19 cellular contexts compared by ENCODE assay signal in the genomic region with DNA sequence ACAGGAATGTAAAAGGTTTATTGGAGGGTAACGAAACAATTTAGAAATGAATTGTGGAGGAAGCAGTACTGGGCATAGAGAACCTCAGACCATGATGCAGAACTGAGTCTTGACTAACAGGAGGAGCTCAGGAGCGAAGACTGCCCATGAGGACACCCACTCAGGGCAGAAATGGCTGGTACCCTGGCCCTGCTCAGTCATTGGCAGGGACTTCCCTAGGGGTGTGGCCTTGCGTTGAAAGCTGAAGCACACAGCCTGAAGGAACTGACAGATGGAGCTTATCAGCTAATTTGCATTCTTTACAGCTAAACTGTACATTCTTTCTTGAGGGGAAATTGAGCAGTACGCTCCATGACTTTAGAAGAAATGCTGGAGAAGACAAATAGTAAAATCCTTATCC. TPM values are rescaled to one million over a fixed set of nuclear protein-coding genes. Genes with fewer than 3 reads are reported as not detected.
DNase-seq lines count a peak whose midpoint lies in the region; ATAC-seq and TF ChIP-seq lines count a peak whose summit lies in the region.
"Had no signal": no experiment of that assay in that cellular context is flagged by ENCODE, and none has a peak within 500 bp of the region (broad histone marks: within the 10 kb centered on the region; RNA-seq: fewer than 3 reads in every experiment).

No MANE protein-coding gene starts in this region.

- ATAC-seq in heart left ventricle (no peak), GM18511 (IDR thresholded peaks at IDR 0.05; ENCODE audit: unreplicated experiment) (no peak)
- ATAC-seq: activated T-helper 17 cell treated with anti-CD3 and anti-CD28 coated beads, Interleukin-2, amount 50 U/mL, for 72 hours; stimulated activated effector memory CD8-positive, alpha-beta T cell treated with anti-CD3 and anti-CD28 coated beads, Interleukin-12 subunit alpha, Interleukin-12 subunit beta, amount 100 ng/mL, for 72 hours had no signal

- TF ChIP-seq POLR2A in heart left ventricle (IDR thresholded peaks at IDR 0.05) (no peak), adrenal gland (IDR thresholded peaks at IDR 0.05) (no peak)

- H3K4me3 ChIP-seq in cardiac muscle cell: no peak overlapping the region
- no peak overlapping the region for H3K4me3 ChIP-seq in heart left ventricle
- peak overlapping the region; percentile 69 for H3K4me3 ChIP-seq in SK-N-MC
- no peak overlapping the region for H3K4me3 ChIP-seq in adrenal gland
- H3K4me3 ChIP-seq: heart right ventricle, ovary, smooth muscle cell, tibial artery had no signal

- H3K36me3 ChIP-seq in cardiac muscle cell (peaks cover 33% of the 10 kb centered on the region), heart left ventricle (no peaks in the 10 kb centered on the region), SK-N-MC (ENCODE audit: insufficient read depth, low read length) (no peaks in the 10 kb centered on the region), adrenal gland (replicated peaks in 1 of 2) (no peaks in the 10 kb centered on the region)
- H3K36me3 ChIP-seq: ovary, tibial artery had no signal

- no peaks in the 10 kb centered on the region for H3K9me3 ChIP-seq in cardiac muscle cell (ENCODE audit: low read depth)
- no peaks in the 10 kb centered on the region for H3K9me3 ChIP-seq in heart left ventricle
- no peaks in the 10 kb centered on the region for H3K9me3 ChIP-seq in SK-N-MC (ENCODE audit: low read depth, low read length)
- no peaks in the 10 kb centered on the region for H3K9me3 ChIP-seq in adrenal gland (replicated peaks in 1 of 3)
- H3K9me3 ChIP-seq: heart right ventricle, ovary, tibial artery had no signal

- no peak overlapping the region for H3K9ac ChIP-seq in SK-N-MC (ENCODE audit: insufficient read length)

- DNase-seq in cardiac muscle cell (ENCODE audit: low read depth in 1 of 2, low spot score in 1 of 2) (peak; percentile 59 to 65), heart left ventricle (no peak), SK-N-MC (ENCODE audit: low read depth, low spot score) (peak; percentile 39), germinal center (ENCODE audit: low spot score) (peak; percentile 11), adrenal gland (no peak), DMS53 (lab: John Stamatoyannopoulos, UW) (no peak)
- DNase-seq in stimulated activated CD4-positive, alpha-beta T cell treated with anti-CD3 and anti-CD28 coated beads, Interleukin-2, amount 100 ng/mL, for 48 hours: no peak
- DNase-seq: activated CD8-positive, alpha-beta memory T cell treated with anti-CD3 and anti-CD28 coated beads for 24 hours; anterior cingulate cortex; CD4-positive, alpha-beta memory T cell; GDM1; heart right ventricle; ovary; tibial artery had no signal

- intact Hi-C loops in heart left ventricle (cut with DNase I) (no loop called here), adrenal gland (cut with DNase I) (no loop called here)

- WGBS in heart left ventricle, 4 donors: 80 to 88% (median 86%) methylated on average over 4 of the region's 4 CpGs
- WGBS in adrenal gland, 4 donors: 76 to 87% (median 84%) methylated on average over 4 of the region's 4 CpGs

- H3K27ac ChIP-seq in cardiac muscle cell (peak overlapping the region; percentile 83), heart left ventricle (no peak overlapping the region), SK-N-MC (peak overlapping the region; percentile 90), adrenal gland (no peak overlapping the region)
- H3K27ac ChIP-seq: epithelial cell of prostate, heart right ventricle, ovary, tibial artery had no signal

- peaks cover 16% of the 10 kb centered on the region for H3K4me1 ChIP-seq in cardiac muscle cell (ENCODE audit: low read depth)
- H3K4me1 ChIP-seq in heart left ventricle: peaks cover 0 to 4% (median 0%) of the 10 kb centered on the region in 12 donors
- H3K4me1 ChIP-seq in adrenal gland (replicated peaks in 1 of 2): no peaks in the 10 kb centered on the region
- H3K4me1 ChIP-seq: heart right ventricle had no signal

- TF ChIP-seq CTCF in cardiac muscle cell (IDR thresholded peaks at IDR 0.05; ENCODE audit: low read depth, low read length) (no peak), heart left ventricle (IDR thresholded peaks at IDR 0.05) (no peak), adrenal gland (IDR thresholded peaks at IDR 0.05) (no peak)

- H3K27me3 ChIP-seq in cardiac muscle cell (no peaks in the 10 kb centered on the region), heart left ventricle (no peaks in the 10 kb centered on the region), adrenal gland (no peaks in the 10 kb centered on the region)
- H3K27me3 ChIP-seq: heart right ventricle, ovary, tibial artery had no signal

RNA-seq across cellular contexts. Expression of gene PDK1, which starts 57.1 kb away (rescaled TPM):
- 619 and 1,005 TPM in 2 replicates for total RNA-seq in cardiac muscle cell
- 383 and 432 TPM in 2 replicates for polyA plus RNA-seq in cardiac muscle cell
- 10 to 100 TPM; 27.2 to 69.0 (median 53.2) TPM for total RNA-seq in heart left ventricle
- 10 to 100 TPM in 1 of 2 donors, 1 to 10 TPM in 1; 6.7 to 15.3 TPM for polyA plus RNA-seq in heart left ventricle
- total RNA-seq in adrenal gland: 100 to 1,000 TPM in 1 of 8 donors, 10 to 100 TPM in 6, 1 to 10 TPM in 1; 9.9 to 112 (median 20.3) TPM
- polyA plus RNA-seq in adrenal gland: 10 to 100 TPM in 1 of 3 donors, 1 to 10 TPM in 2; 3.6 to 81.5 (median 7.5) TPM

Comparison
In these comparisons a context has a peak if more than half of its experiments do, and no peak if none do; other contexts are left out.
1. DNase-seq: peak in cardiac muscle cell (2 of 2), SK-N-MC (single experiment) and germinal center (single experiment); none in heart left ventricle (0 of 5), stimulated activated CD4-positive, alpha-beta T cell treated with anti-CD3 and anti-CD28 coated beads, Interleukin-2, amount 100 ng/mL, for 48 hours (0 of 2), adrenal gland (0 of 7) and DMS53 (single experiment).
2. H3K27ac ChIP-seq: peak in cardiac muscle cell (single experiment) and SK-N-MC (single experiment); none in heart left ventricle (0 of 12) and adrenal gland (0 of 5).